In the genomic region with DNA sequence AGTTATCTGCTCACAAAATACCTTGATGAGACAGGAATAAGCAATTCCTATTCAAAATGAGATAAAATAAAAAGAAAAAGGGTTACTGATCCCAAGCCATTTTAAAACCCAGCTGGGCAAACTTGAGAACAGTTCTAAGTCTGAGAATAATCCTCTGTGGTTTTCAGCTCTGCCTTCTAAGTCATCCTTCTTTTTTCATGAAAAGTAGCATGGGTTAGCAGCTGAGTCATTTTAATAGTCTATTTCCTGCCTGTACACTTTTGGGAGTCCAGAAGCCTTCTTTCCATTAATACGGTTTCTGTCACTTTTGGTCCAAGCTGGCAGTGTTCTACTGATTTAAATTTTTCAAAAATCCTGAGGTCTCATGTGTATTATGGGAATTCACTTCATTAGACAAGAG, we compare ENCODE assay signal across 18 cellular contexts.
DNase-seq lines count a peak whose midpoint lies in the region; ATAC-seq and TF ChIP-seq lines count a peak whose summit lies in the region.
"Had no signal": no experiment of that assay in that cellular context is flagged by ENCODE, and none has a peak within 500 bp of the region (broad histone marks: within the 10 kb centered on the region; RNA-seq: fewer than 3 reads in every experiment).

No MANE protein-coding gene starts in this region.

- H3K9me2 ChIP-seq in MM.1S (replicated peaks; ENCODE audit: insufficient read depth, low read length) = no peaks in the 10 kb centered on the region

- H3K27ac ChIP-seq in MM.1S (ENCODE audit: low read length) (no peak overlapping the region), brain microvascular endothelial cell (no peak overlapping the region), mesenchymal stem cell (ENCODE audit: low read length, poor library complexity, severe bottlenecking) (no peak overlapping the region), right lobe of liver (no peak overlapping the region)
- H3K27ac ChIP-seq: BLaER1, SJSA1 had no signal

- no peaks in the 10 kb centered on the region; the same call in 1 of the 2 replicates for H3K36me3 ChIP-seq in MM.1S (replicated peaks; ENCODE audit: insufficient read depth, low read length)
- no peaks in the 10 kb centered on the region for H3K36me3 ChIP-seq in brain microvascular endothelial cell (replicated peaks)
- H3K36me3 ChIP-seq in mesenchymal stem cell (ENCODE audit: control insufficient read depth in 1 of 2, insufficient read depth in 2 of 2, low read depth in 1 of 2, low read length in 2 of 2) = no peaks in the 10 kb centered on the region
- H3K36me3 ChIP-seq in right lobe of liver = no peaks in the 10 kb centered on the region
- H3K36me3 ChIP-seq: BLaER1, SJSA1 had no signal

- H3K18ac ChIP-seq in mesenchymal stem cell (ENCODE audit: low read depth in 1 of 2, low read length in 2 of 2) = no peak overlapping the region

- no peaks in the 10 kb centered on the region for H3F3A ChIP-seq in MM.1S (ENCODE audit: insufficient read depth, low read length)

- no peak overlapping the region for H3K4me3 ChIP-seq in MM.1S (ENCODE audit: low read length)
- no peak overlapping the region for H3K4me3 ChIP-seq in brain microvascular endothelial cell (ENCODE audit: low read depth, low read length)
- no peak overlapping the region for H3K4me3 ChIP-seq in mesenchymal stem cell (ENCODE audit: insufficient read depth in 1 of 2, low read depth in 1 of 2, low read length in 2 of 2)
- H3K4me3 ChIP-seq in right lobe of liver = no peak overlapping the region
- H3K4me3 ChIP-seq: BLaER1, SJSA1, skin epidermis had no signal

- no peak overlapping the region for H4K91ac ChIP-seq in mesenchymal stem cell (ENCODE audit: low read length)

- no peak overlapping the region for H2BK120ac ChIP-seq in mesenchymal stem cell (ENCODE audit: low read depth, low read length)

- H3K4ac ChIP-seq in mesenchymal stem cell (ENCODE audit: low read depth in 1 of 2, low read length in 2 of 2) = no peak overlapping the region

- no peaks in the 10 kb centered on the region for H4K20me1 ChIP-seq in MM.1S (ENCODE audit: insufficient read depth, low read length)
- H4K20me1 ChIP-seq: BLaER1 had no signal

- in situ Hi-C loops in brain microvascular endothelial cell (cut with HindIII; ENCODE audit: low pct_ligation_motif_present, low sequenced_read_pairs) = no loop called here

- H3K4me2 ChIP-seq in MM.1S (ENCODE audit: low read depth, low read length) (no peak overlapping the region), mesenchymal stem cell (ENCODE audit: low read length, poor library complexity, severe bottlenecking) (no peak overlapping the region)
- H3K4me2 ChIP-seq: BLaER1 had no signal

- H3K9ac ChIP-seq in MM.1S (ENCODE audit: low read length) (no peak overlapping the region), mesenchymal stem cell (ENCODE audit: low read length) (no peak overlapping the region)
- H3K9ac ChIP-seq: BLaER1 had no signal

- H3K4me1 ChIP-seq in MM.1S (ENCODE audit: low read length) = peaks cover 8% of the 10 kb centered on the region; the same call in 1 of the 2 replicates
- no peaks in the 10 kb centered on the region for H3K4me1 ChIP-seq in mesenchymal stem cell (ENCODE audit: control insufficient read depth, insufficient read depth, low read depth, low read length)
- H3K4me1 ChIP-seq in right lobe of liver = no peaks in the 10 kb centered on the region
- H3K4me1 ChIP-seq: BLaER1 had no signal

- no peak overlapping the region for H3K14ac ChIP-seq in mesenchymal stem cell (ENCODE audit: low read length in 2 of 2)

- no peak overlapping the region for H4K8ac ChIP-seq in mesenchymal stem cell (ENCODE audit: low read length)

- DNase-seq in AG20443 (ENCODE audit: low spot score) (peak; percentile 49), MM.1S (peak; percentile 19), brain microvascular endothelial cell (peak; percentile 24), mesenchymal stem cell (peak; percentile 20), NCI-H510A treated with DMSO at 0.1 percent for 48 hours (lab: John Stamatoyannopoulos, UW) (no peak), right lobe of liver (no peak)
- DNase-seq in stimulated activated naive CD4-positive, alpha-beta T cell (lab: John Stamatoyannopoulos, UW) = no peak
- DNase-seq: activated CD8-positive, alpha-beta T cell treated with anti-CD3 and anti-CD28 coated beads, Interleukin-2, amount 10 ng/mL, durations not matched to agents 7 days and 5 days; aorta; DMS53; NCI-H2107; NK-92 treated with Interleukin-12 subunit alpha and Interleukin-12 subunit beta, amount 100 ng/mL, for 24 hours; stimulated activated naive CD4-positive, alpha-beta T cell treated with Interleukin-2 at 50 U/mL for 16 hours had no signal

- no peaks in the 10 kb centered on the region for H3K79me2 ChIP-seq in MM.1S (ENCODE audit: low read length)

- no peak overlapping the region for H2BK5ac ChIP-seq in mesenchymal stem cell (ENCODE audit: low read depth, low read length, poor library complexity, severe bottlenecking)

- H2BK15ac ChIP-seq in mesenchymal stem cell (ENCODE audit: low read depth, poor library complexity, severe bottlenecking) = no peak overlapping the region

- H3K27me3 ChIP-seq in MM.1S (replicated peaks; ENCODE audit: insufficient read depth, low read length) = no peaks in the 10 kb centered on the region
- H3K27me3 ChIP-seq in brain microvascular endothelial cell (replicated peaks) = no peaks in the 10 kb centered on the region
- no peaks in the 10 kb centered on the region for H3K27me3 ChIP-seq in mesenchymal stem cell (ENCODE audit: control insufficient read depth in 1 of 2, insufficient read depth in 1 of 2, low read length in 2 of 2)
- H3K27me3 ChIP-seq in right lobe of liver = no peaks in the 10 kb centered on the region
- H3K27me3 ChIP-seq: BLaER1, SJSA1 had no signal

- intact Hi-C loops in right lobe of liver (cut with DNase I) = no loop called here

- TF ChIP-seq POLR2A in right lobe of liver (IDR thresholded peaks at IDR 0.05) = no peak

- ATAC-seq in right lobe of liver = no peak
- ATAC-seq in GM21825 (IDR thresholded peaks at IDR 0.05; ENCODE audit: unreplicated experiment) = no peak
- ATAC-seq: activated CD8-positive, alpha-beta T cell treated with anti-CD3 and anti-CD28 coated beads, Interleukin-2, amount 10 ng/mL, durations not matched to agents 7 days and 5 days; activated T-helper 17 cell treated with anti-CD3 and anti-CD28 coated beads, Interleukin-2, amount 50 U/mL, for 72 hours had no signal

- H3K79me1 ChIP-seq in mesenchymal stem cell (replicated peaks; ENCODE audit: low read length, poor library complexity, severe bottlenecking) = no peaks in the 10 kb centered on the region

- no peak overlapping the region for H2AK5ac ChIP-seq in mesenchymal stem cell (ENCODE audit: low read length, severe bottlenecking)

- H3K23ac ChIP-seq in mesenchymal stem cell (ENCODE audit: low read length in 2 of 2) = no peak overlapping the region

- H2AFZ ChIP-seq in MM.1S (ENCODE audit: low read length) (no peak overlapping the region), mesenchymal stem cell (ENCODE audit: low read depth, low read length) (no peak overlapping the region)

- TF ChIP-seq CTCF in MM.1S (IDR thresholded peaks at IDR 0.05; ENCODE audit: low read length) = no peak
- TF ChIP-seq CTCF in brain microvascular endothelial cell (IDR thresholded peaks at IDR 0.05; ENCODE audit: low read depth, low read length, missing control alignments) = no peak
- TF ChIP-seq CTCF in right lobe of liver (IDR thresholded peaks at IDR 0.05) = no peak

- H3K9me3 ChIP-seq in MM.1S (replicated peaks; ENCODE audit: insufficient read depth, low read length) (no peaks in the 10 kb centered on the region), mesenchymal stem cell (ENCODE audit: control insufficient read depth, low read length) (no peaks in the 10 kb centered on the region), right lobe of liver (no peaks in the 10 kb centered on the region)
- H3K9me3 ChIP-seq: BLaER1, SJSA1 had no signal

- H2BK12ac ChIP-seq in mesenchymal stem cell (ENCODE audit: low read length in 2 of 2) = no peak overlapping the region

- no CpG with 5 or more reads among the region's 1 CpG for WGBS in mesenchymal stem cell
- WGBS in right lobe of liver (ENCODE audit: insufficient coverage, low coverage, low lambda C conversion rate, missing lambda C conversion rate) = 58% methylated on average over 1 of the region's 1 CpG

Comparison
In these comparisons a context has a peak if more than half of its experiments do, and no peak if none do; other contexts are left out.
1. DNase-seq: peak in AG20443 (single experiment), MM.1S (single experiment), brain microvascular endothelial cell (single experiment) and mesenchymal stem cell (single experiment); none in stimulated activated naive CD4-positive, alpha-beta T cell (0 of 6), NCI-H510A treated with DMSO at 0.1 percent for 48 hours (single experiment) and right lobe of liver (0 of 3).